Comparison of ENCODE assay signal across 29 cellular contexts in genomic region chr11:1740786-1741530, GRCh38. TPM values are rescaled to one million over a fixed set of nuclear protein-coding genes. Genes with fewer than 3 reads are reported as not detected.
A peak's percentile ranks its signal among the peaks of the same experiment; 100 is the strongest.
DNase-seq lines count a peak whose midpoint lies in the region; ATAC-seq, FAIRE-seq and TF ChIP-seq lines count a peak whose summit lies in the region.
"Had no signal": no experiment of that assay in that cellular context is flagged by ENCODE, and none has a peak within 500 bp of the region (broad histone marks: within the 10 kb centered on the region; RNA-seq: fewer than 3 reads in every experiment).

No MANE protein-coding gene starts in this region.

- peaks cover 39% of the 10 kb centered on the region for H3K27me3 Mint-ChIP-seq in nephron progenitor cell (ENCODE audit: low read depth, poor library complexity)

- H3K9me3 Mint-ChIP-seq in nephron progenitor cell, result peaks cover 27% of the 10 kb centered on the region

- intact Hi-C loops in HepG2 (cut with micrococcal nuclease; ENCODE audit: unreplicated experiment) (no loop called here), sciatic nerve (cut with DNase I) (no loop called here)

- peaks cover 7% of the 10 kb centered on the region for H3K36me3 Mint-ChIP-seq in nephron progenitor cell (ENCODE audit: low read depth)

- ATAC-seq in HepG2, result no peak
- no peak for ATAC-seq in left lobe of liver
- no peak for ATAC-seq in sciatic nerve

- BruUV-seq in HepG2 (replicated peaks; lab: Mats Ljungman, UMichigan), result no TSS peak

- no peak overlapping the region for H3K27ac Mint-ChIP-seq in nephron progenitor cell
- H3K27ac Mint-ChIP-seq: CD4-positive, alpha-beta T cell had no signal

- H3K4me3 ChIP-seq in liver (ENCODE audit: low read depth in 1 of 3, low read length in 3 of 3) (no peak overlapping the region), HepG2 (replicated peaks in 1 of 3; ENCODE audit: insufficient read depth in 1 of 3, low read depth in 2 of 3, low read length in 3 of 3) (no peak overlapping the region)
- H3K4me3 ChIP-seq: BLaER1, PC-9 had no signal

- 84% methylated on average over 8 of the region's 8 CpGs for WGBS in liver
- WGBS in HepG2 (ENCODE audit: low lambda C conversion rate), result 34% methylated on average over 8 of the region's 8 CpGs

- H3K4me3 Mint-ChIP-seq in nephron progenitor cell, result no peak overlapping the region
- H3K4me3 Mint-ChIP-seq: CD4-positive, alpha-beta T cell had no signal

- H3K9me3 ChIP-seq in liver (ENCODE audit: control insufficient read depth in 4 of 4, low read length in 3 of 4) (peaks cover 4 to 22% (median 16%) of the 10 kb centered on the region in 4 donors), HepG2 (ENCODE audit: low read length) (peaks cover 13% of the 10 kb centered on the region)

- H3K36me3 ChIP-seq in liver (ENCODE audit: control insufficient read depth in 4 of 4, insufficient read depth in 3 of 4, low read depth in 1 of 4, low read length in 3 of 4) (no peaks in the 10 kb centered on the region), HepG2 (replicated peaks in 1 of 2; ENCODE audit: control insufficient read depth in 1 of 2, insufficient read depth in 2 of 2, low read length in 2 of 2) (no peaks in the 10 kb centered on the region)
- H3K36me3 ChIP-seq: BLaER1 had no signal

- H3K4me1 ChIP-seq in liver (ENCODE audit: control insufficient read depth in 4 of 4, insufficient read depth in 4 of 4, low read length in 3 of 4) (peaks cover 0 to 3% (median 1%) of the 10 kb centered on the region in 4 donors), HepG2 (ENCODE audit: insufficient read depth, low read length) (no peaks in the 10 kb centered on the region)
- H3K4me1 ChIP-seq: BLaER1 had no signal

- H4K20me1 ChIP-seq in HepG2 (ENCODE audit: insufficient read depth, low read length), result no peaks in the 10 kb centered on the region
- H4K20me1 ChIP-seq: BLaER1 had no signal

- no peak for FAIRE-seq in HepG2 (lab: Jason Lieb, UNC)
- FAIRE-seq: H54 had no signal

- POLR2A ChIA-PET in HepG2 (lab: Yijun Ruan, JAX), result no interaction called here

- TF ChIP-seq RAD21 in liver (IDR thresholded peaks at IDR 0.05) (no peak), HepG2 (CRISPR knock-in tag; IDR thresholded peaks at IDR 0.05) (no peak)

- TF ChIP-seq POLR2A in HepG2 (IDR thresholded peaks at IDR 0.05; ENCODE audit: insufficient read depth in 1 of 2, low read depth in 2 of 2, low read length in 2 of 2), result no peak

- no peak overlapping the region for H2AFZ ChIP-seq in HepG2 (ENCODE audit: low read length)
- H2AFZ ChIP-seq: PC-9 had no signal

- in situ Hi-C loops in HepG2 (cut with HindIII; ENCODE audit: extremely low pct_ligation_motif_present, low pct_unique_long_range_greater_than_20kb), result no loop called here
- in situ Hi-C loops in GM13976 (cut with MboI; ENCODE audit: low sequenced_read_pairs, unreplicated experiment), result no loop called here

- H3K27ac ChIP-seq in liver (ENCODE audit: low read depth in 1 of 2, low read length in 2 of 2), result no peak overlapping the region
- no peak overlapping the region for H3K27ac ChIP-seq in HepG2 (ENCODE audit: extremely low read length, insufficient read depth, low read length)
- H3K27ac ChIP-seq: BLaER1, PC-9 had no signal

- TF ChIP-seq EP300 in HepG2 (IDR thresholded peaks at IDR 0.05; ENCODE audit: low read depth in 2 of 2, low read length in 2 of 2), result no peak
- no peak for TF ChIP-seq EP300 in HepG2 (CRISPR knock-in tag; IDR thresholded peaks at IDR 0.05; ENCODE audit: borderline replicate concordance)

- H3K79me2 ChIP-seq in HepG2 (ENCODE audit: insufficient read depth, low read length), result no peaks in the 10 kb centered on the region

- H3K27me3 ChIP-seq in liver (ENCODE audit: control insufficient read depth in 4 of 4, insufficient read depth in 4 of 4, low read length in 3 of 4) (peaks cover 0 to 2% (median 0%) of the 10 kb centered on the region in 4 donors), HepG2 (ENCODE audit: control insufficient read depth in 1 of 2, insufficient read depth in 2 of 2, low read length in 2 of 2) (peaks cover 0 to 38% of the 10 kb centered on the region in 2 experiments; a peak in 3 of 5 replicates)
- H3K27me3 ChIP-seq: BLaER1 had no signal

- peaks cover 7% of the 10 kb centered on the region for H3K4me1 Mint-ChIP-seq in nephron progenitor cell

- TF ChIP-seq CTCF in liver (IDR thresholded peaks at IDR 0.05; ENCODE audit: low read depth, low read length, missing input control), result no peak
- no peak for TF ChIP-seq CTCF in HepG2 (CRISPR knock-in tag; IDR thresholded peaks at IDR 0.05)
- no peak for TF ChIP-seq CTCF in nephron progenitor cell (IDR thresholded peaks at IDR 0.05)
- no peak for TF ChIP-seq CTCF in GM13976 (IDR thresholded peaks at IDR 0.05; ENCODE audit: borderline replicate concordance, control extremely low read depth, extremely low read depth, insufficient read depth, missing control alignments)

- CTCF ChIA-PET in HepG2 (lab: Yijun Ruan, JAX; ENCODE audit: low intra/inter-chr PET ratio, low total read pairs), result no interaction called here

- H3K4me2 ChIP-seq in HepG2 (ENCODE audit: low read depth, low read length), result no peak overlapping the region
- H3K4me2 ChIP-seq: BLaER1, PC-9 had no signal

- H3K9ac ChIP-seq in liver (ENCODE audit: low read depth in 1 of 2, low read length in 2 of 2) (no peak overlapping the region), HepG2 (ENCODE audit: insufficient read depth, low read depth, low read length) (no peak overlapping the region)
- H3K9ac ChIP-seq: BLaER1 had no signal

- DNase-seq in HepG2 (ENCODE audit: low spot score), result no peak
- DNase-seq in left lobe of liver (ENCODE audit: low spot score), result peak; percentile 42
- peak; percentile 45 for DNase-seq in sciatic nerve (ENCODE audit: low spot score)
- no peak for DNase-seq in stimulated activated CD4-positive, alpha-beta T cell treated with anti-CD3 and anti-CD28 coated beads, Interleukin-15, amount 100 ng/mL, for 24 hours
- DNase-seq in nephron progenitor cell, result no peak
- DNase-seq in GM13976 (ENCODE audit: low spot score), result no peak
- DNase-seq: CD4-positive, alpha-beta T cell; COR-L47; DMS53; Karpas-422; MV-4-11; NCI-H1105; NCI-H1436 treated with DMSO at 0.1 percent for 48 hours; NCI-H187 treated with DMSO at 0.1 percent for 48 hours; NCI-H2171 treated with DMSO at 0.1 percent for 48 hours; NCI-H524 treated with DMSO at 0.1 percent for 48 hours; NCI-H774; NK-92 treated with Interleukin-12 subunit alpha and Interleukin-12 subunit beta, amount 100 ng/mL, for 24 hours; PC-9; RPMI8226; SHP77 treated with DMSO at 0.1 percent for 48 hours had no signal

RNA-seq across cellular contexts. Expression of gene IFITM10, which starts 9.4 kb away (rescaled TPM):
- 1 to 10 TPM in 1 of 2 donors, under 1 TPM in 1; 0.65 to 8.5 TPM for total RNA-seq in liver
- 1 to 10 TPM in 1 of 2 donors, under 1 TPM in 1; 0.14 to 2.9 TPM for polyA plus RNA-seq in liver
- 0.09 TPM in 1 of 2 replicates, not detected in the other for total RNA-seq in HepG2 (2016; rRNA removed; fragmentation: Illumina TruSeq; extraction: Trizol)
- total RNA-seq in HepG2 (2016; cell fraction: cytosol; rRNA removed; fragmentation: Illumina TruSeq; extraction: Trizol; ENCODE audit: low read depth), result not detected in 2 replicates
- total RNA-seq in HepG2 (2016; cell fraction: insoluble cytoplasmic fraction; rRNA removed; fragmentation: Illumina TruSeq; extraction: Trizol), result not detected in 2 replicates
- not detected in 2 replicates for total RNA-seq in HepG2 (2016; cell fraction: membrane; rRNA removed; fragmentation: Illumina TruSeq; extraction: Trizol)
- total RNA-seq in HepG2 (2016; cell fraction: nucleus; rRNA removed; fragmentation: Illumina TruSeq; extraction: Trizol), result not detected in 2 replicates
- polyA plus RNA-seq in HepG2 (2011; rRNA removed), result 0.13 and 0.22 TPM in 2 replicates
- polyA plus RNA-seq in HepG2 (2011; cell fraction: cytosol; rRNA removed), result 0.08 and 0.11 TPM in 2 replicates
- polyA plus RNA-seq in HepG2 (2011; cell fraction: nucleus; rRNA removed), result 1.8 and 2.5 TPM in 2 replicates
- polyA plus RNA-seq in HepG2 (2012), result 0.47 and 1.3 TPM in 2 replicates
- polyA plus RNA-seq in HepG2 (2016; cell fraction: cytosol; fragmentation: Illumina TruSeq; extraction: Trizol; ENCODE audit: low read depth), result not detected in 2 replicates
- not detected in 2 replicates for polyA plus RNA-seq in HepG2 (2016; cell fraction: insoluble cytoplasmic fraction; fragmentation: Illumina TruSeq; extraction: Trizol; ENCODE audit: low read depth)
- polyA plus RNA-seq in HepG2 (2016; cell fraction: membrane; fragmentation: Illumina TruSeq; extraction: Trizol; ENCODE audit: low read depth), result not detected in 2 replicates
- polyA plus RNA-seq in HepG2 (2016; cell fraction: nucleus; fragmentation: Illumina TruSeq; extraction: Trizol; ENCODE audit: insufficient read depth, low read depth), result not detected in 2 replicates
- 0.28 and 0.44 TPM in 2 replicates for polyA minus RNA-seq in HepG2 (2011; rRNA and poly(A)+ RNA removed; ENCODE audit: low replicate concordance)
- not detected in 2 replicates for polyA minus RNA-seq in HepG2 (2011; cell fraction: cytosol; rRNA and poly(A)+ RNA removed)
- 1.0 and 1.6 TPM in 2 replicates for polyA minus RNA-seq in HepG2 (2011; cell fraction: nucleus; rRNA and poly(A)+ RNA removed)
- 15.7 TPM for total RNA-seq in left lobe of liver
- 3.4 TPM for total RNA-seq in sciatic nerve
- total RNA-seq: G401 had no signal

RNA-seq across cellular contexts. Expression of gene CTSD, which starts 22.8 kb away (rescaled TPM):
- total RNA-seq in liver, result 100 to 1,000 TPM; 310 to 374 TPM
- 100 to 1,000 TPM; 731 to 814 TPM for polyA plus RNA-seq in liver
- 41.6 and 143 TPM in 2 replicates for total RNA-seq in HepG2 (2016; rRNA removed; fragmentation: Illumina TruSeq; extraction: Trizol)
- 27.5 and 30.2 TPM in 2 replicates for total RNA-seq in HepG2 (2016; cell fraction: cytosol; rRNA removed; fragmentation: Illumina TruSeq; extraction: Trizol; ENCODE audit: low read depth)
- total RNA-seq in HepG2 (2016; cell fraction: insoluble cytoplasmic fraction; rRNA removed; fragmentation: Illumina TruSeq; extraction: Trizol), result 34.4 and 150 TPM in 2 replicates
- total RNA-seq in HepG2 (2016; cell fraction: membrane; rRNA removed; fragmentation: Illumina TruSeq; extraction: Trizol), result 48.5 and 49.5 TPM in 2 replicates
- total RNA-seq in HepG2 (2016; cell fraction: nucleus; rRNA removed; fragmentation: Illumina TruSeq; extraction: Trizol), result 148 and 175 TPM in 2 replicates
- 230 and 408 TPM in 2 replicates for polyA plus RNA-seq in HepG2 (2011; rRNA removed)
- polyA plus RNA-seq in HepG2 (2011; cell fraction: cytosol; rRNA removed), result 243 and 281 TPM in 2 replicates
- polyA plus RNA-seq in HepG2 (2011; cell fraction: nucleus; rRNA removed), result 384 and 418 TPM in 2 replicates
- 353 and 402 TPM in 2 replicates for polyA plus RNA-seq in HepG2 (2012)
- 52.6 and 53.6 TPM in 2 replicates for polyA plus RNA-seq in HepG2 (2016; cell fraction: cytosol; fragmentation: Illumina TruSeq; extraction: Trizol; ENCODE audit: low read depth)
- 67.0 and 91.4 TPM in 2 replicates for polyA plus RNA-seq in HepG2 (2016; cell fraction: insoluble cytoplasmic fraction; fragmentation: Illumina TruSeq; extraction: Trizol; ENCODE audit: low read depth)
- polyA plus RNA-seq in HepG2 (2016; cell fraction: membrane; fragmentation: Illumina TruSeq; extraction: Trizol; ENCODE audit: low read depth), result 63.0 and 71.7 TPM in 2 replicates
- polyA plus RNA-seq in HepG2 (2016; cell fraction: nucleus; fragmentation: Illumina TruSeq; extraction: Trizol; ENCODE audit: insufficient read depth, low read depth), result 389 and 405 TPM in 2 replicates
- 165 and 658 TPM in 2 replicates for polyA minus RNA-seq in HepG2 (2011; rRNA and poly(A)+ RNA removed; ENCODE audit: low replicate concordance)
- 233 and 311 TPM in 2 replicates for polyA minus RNA-seq in HepG2 (2011; cell fraction: cytosol; rRNA and poly(A)+ RNA removed)
- 60.6 and 93.4 TPM in 2 replicates for polyA minus RNA-seq in HepG2 (2011; cell fraction: nucleus; rRNA and poly(A)+ RNA removed)
- total RNA-seq in left lobe of liver, result 564 TPM
- total RNA-seq in sciatic nerve, result 554 TPM

RNA-seq across cellular contexts. Expression of gene KRTAP5-6, which starts 44.0 kb away (rescaled TPM):
- under 1 TPM in 1 of 2 donors, not detected in 1; 0.84 TPM for total RNA-seq in liver
- polyA plus RNA-seq in liver, result 1 to 10 TPM in 1 of 2 donors, not detected in 1; 1.2 TPM
- total RNA-seq in HepG2 (2016; rRNA removed; fragmentation: Illumina TruSeq; extraction: Trizol), result not detected in 2 replicates
- not detected in 2 replicates for total RNA-seq in HepG2 (2016; cell fraction: cytosol; rRNA removed; fragmentation: Illumina TruSeq; extraction: Trizol; ENCODE audit: low read depth)
- not detected in 2 replicates for total RNA-seq in HepG2 (2016; cell fraction: insoluble cytoplasmic fraction; rRNA removed; fragmentation: Illumina TruSeq; extraction: Trizol)
- total RNA-seq in HepG2 (2016; cell fraction: membrane; rRNA removed; fragmentation: Illumina TruSeq; extraction: Trizol), result not detected in 2 replicates
- not detected in 2 replicates for total RNA-seq in HepG2 (2016; cell fraction: nucleus; rRNA removed; fragmentation: Illumina TruSeq; extraction: Trizol)
- not detected in 2 replicates for polyA plus RNA-seq in HepG2 (2011; rRNA removed)
- 0.15 TPM in 1 of 2 replicates, not detected in the other for polyA plus RNA-seq in HepG2 (2011; cell fraction: cytosol; rRNA removed)
- 0.35 and 0.43 TPM in 2 replicates for polyA plus RNA-seq in HepG2 (2011; cell fraction: nucleus; rRNA removed)
- polyA plus RNA-seq in HepG2 (2012), result not detected in 2 replicates
- polyA plus RNA-seq in HepG2 (2016; cell fraction: cytosol; fragmentation: Illumina TruSeq; extraction: Trizol; ENCODE audit: low read depth), result not detected in 2 replicates
- polyA plus RNA-seq in HepG2 (2016; cell fraction: insoluble cytoplasmic fraction; fragmentation: Illumina TruSeq; extraction: Trizol; ENCODE audit: low read depth), result not detected in 2 replicates
- not detected in 2 replicates for polyA plus RNA-seq in HepG2 (2016; cell fraction: membrane; fragmentation: Illumina TruSeq; extraction: Trizol; ENCODE audit: low read depth)
- not detected in 2 replicates for polyA plus RNA-seq in HepG2 (2016; cell fraction: nucleus; fragmentation: Illumina TruSeq; extraction: Trizol; ENCODE audit: insufficient read depth, low read depth)
- not detected in 2 replicates for polyA minus RNA-seq in HepG2 (2011; rRNA and poly(A)+ RNA removed; ENCODE audit: low replicate concordance)
- not detected in 2 replicates for polyA minus RNA-seq in HepG2 (2011; cell fraction: cytosol; rRNA and poly(A)+ RNA removed)
- polyA minus RNA-seq in HepG2 (2011; cell fraction: nucleus; rRNA and poly(A)+ RNA removed), result not detected in 2 replicates
- total RNA-seq in left lobe of liver, result 1.4 TPM
- not detected for total RNA-seq in sciatic nerve
- total RNA-seq: A172; CD4-positive, alpha-beta T cell; Daoy; G401; HT-29; MCF 10A; PC-9 had no signal

Comparison
In these comparisons a context has a peak if more than half of its experiments do, and no peak if none do; other contexts are left out.
1. DNase-seq: peak in left lobe of liver (single experiment) and sciatic nerve (single experiment); none in HepG2 (single experiment), stimulated activated CD4-positive, alpha-beta T cell treated with anti-CD3 and anti-CD28 coated beads, Interleukin-15, amount 100 ng/mL, for 24 hours (single experiment), nephron progenitor cell (single experiment) and GM13976 (single experiment).